In the genomic region with DNA sequence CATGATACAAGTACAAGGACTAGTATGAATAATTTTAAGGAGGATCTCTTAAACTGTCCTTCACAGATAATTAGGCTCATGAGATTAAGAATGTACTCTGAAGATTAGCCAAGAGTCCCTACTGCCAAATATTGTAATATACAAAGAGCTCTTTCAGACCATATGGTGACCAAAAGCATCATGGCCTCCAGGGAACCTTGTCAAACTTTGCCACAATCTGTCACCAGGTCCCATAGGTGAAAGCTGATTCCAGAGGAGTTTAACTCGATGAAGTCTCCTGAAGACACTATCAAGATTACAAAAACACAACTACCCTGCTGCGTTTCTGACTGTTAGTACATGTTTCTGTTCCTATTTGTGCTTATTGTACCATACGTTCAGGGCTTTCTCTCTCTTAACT, we compare ENCODE assay signal across 20 cellular contexts.
"Had no signal": no experiment of that assay in that cellular context is flagged by ENCODE, and none has a peak within 500 bp of the region (broad histone marks: within the 10 kb centered on the region; RNA-seq: fewer than 3 reads in every experiment).

No MANE protein-coding gene starts in this region.

- H3K4me1 ChIP-seq: colonic mucosa, foreskin keratinocyte, psoas muscle, spleen had no signal

- H3K27me3 Mint-ChIP-seq: naive B cell had no signal

- H3K4me3 ChIP-seq: colonic mucosa, lung, psoas muscle, spleen had no signal

- H3K4me3 Mint-ChIP-seq: endodermal cell, naive B cell, nephron had no signal

- H3K9me3 ChIP-seq: colonic mucosa, psoas muscle had no signal

- H3K4me1 Mint-ChIP-seq: naive B cell had no signal

- H3K27ac ChIP-seq: colonic mucosa, foreskin keratinocyte, psoas muscle, spleen had no signal

- H3K36me3 Mint-ChIP-seq: naive B cell had no signal

- H3K27ac Mint-ChIP-seq: endodermal cell, naive B cell, nephron had no signal

- H3K9me3 Mint-ChIP-seq: nephron had no signal

- H3K27me3 ChIP-seq: colonic mucosa, spleen had no signal

- H3K36me3 ChIP-seq: colonic mucosa, spleen had no signal

- DNase-seq: colonic mucosa; effector CD4-positive, alpha-beta T cell; endodermal cell; erythroblast; foreskin keratinocyte; head of caudate nucleus; hippocampal formation; left colon; left ventricle myocardium superior; mesendoderm; naive B cell; psoas muscle; spleen; stimulated activated CD4-positive, alpha-beta T cell treated with anti-CD3 and anti-CD28 coated beads, Interleukin-15, amount 100 ng/mL, for 24 hours; stimulated activated CD4-positive, alpha-beta T cell treated with anti-CD3 and anti-CD28 coated beads, Interleukin-1b, Interleukin-23, amount 100 ng/mL, for 48 hours; stimulated activated CD4-positive, alpha-beta T cell treated with anti-CD3 and anti-CD28 coated beads, Interleukin-4, amount 100 ng/mL, for 24 hours; stimulated activated naive CD4-positive, alpha-beta T cell; trophoblast cell had no signal
